8 cellular contexts compared by ENCODE assay signal in genomic region chr22:50327711-50328019, GRCh38. TPM values are rescaled to one million over a fixed set of nuclear protein-coding genes. Genes with fewer than 3 reads are reported as not detected.
DNase-seq lines count a peak whose midpoint lies in the region; ATAC-seq and TF ChIP-seq lines count a peak whose summit lies in the region.

No MANE protein-coding gene starts in this region.

- H3K27ac ChIP-seq in dorsolateral prefrontal cortex, result peak overlapping the region in 56 of 59 donors; percentile 31 to 97 (median 93)

- H3K27me3 Mint-ChIP-seq in natural killer cell treated with Interleukin-12 subunit alpha and Interleukin-12 subunit beta and Interleukin-15 and Interleukin-18, amount 100 ng/mL, for 72 hours, result no peaks in the 10 kb centered on the region

- intact Hi-C loops in dorsolateral prefrontal cortex (cut with DNase I), result loop anchor here (2.0 to 5.0 kb wide), 3 partner anchors 19 to 51 kb away; no protein-coding TSS in a partner anchor

- H3K4me3 Mint-ChIP-seq in natural killer cell treated with Interleukin-12 subunit alpha and Interleukin-12 subunit beta and Interleukin-15 and Interleukin-18, amount 100 ng/mL, for 72 hours, result peak overlapping the region; percentile 80

- H3K4me1 Mint-ChIP-seq in natural killer cell treated with Interleukin-12 subunit alpha and Interleukin-12 subunit beta and Interleukin-15 and Interleukin-18, amount 100 ng/mL, for 72 hours (ENCODE audit: low read depth in 2 of 2), result peaks cover 7 to 11% of the 10 kb centered on the region in 2 donors

- TF ChIP-seq CTCF in AG09309 (IDR thresholded peaks at IDR 0.05; ENCODE audit: control insufficient read depth, insufficient read depth, low read depth, low read length, missing control alignments) (no peak), LNCaP clone FGC (IDR thresholded peaks at IDR 0.05; ENCODE audit: control insufficient read depth, extremely low read depth, insufficient read depth) (no peak), dorsolateral prefrontal cortex (IDR thresholded peaks at IDR 0.05 in 54 of 56, conservative IDR thresholded peaks at IDR 0.05 in 2 of 56; ENCODE audit: low read depth in 1 of 56, partially characterized antibody in 56 of 56) (no peak)

- no peaks in the 10 kb centered on the region for H3K9me3 Mint-ChIP-seq in natural killer cell treated with Interleukin-12 subunit alpha and Interleukin-12 subunit beta and Interleukin-15 and Interleukin-18, amount 100 ng/mL, for 72 hours

- H3K27ac Mint-ChIP-seq in natural killer cell treated with Interleukin-12 subunit alpha and Interleukin-12 subunit beta and Interleukin-15 and Interleukin-18, amount 100 ng/mL, for 72 hours, result peak overlapping the region; percentile 37 to 54

- H3K27me3 ChIP-seq in dorsolateral prefrontal cortex, result no peaks in the 10 kb centered on the region

- H3K4me3 ChIP-seq in AG09309 (ENCODE audit: control insufficient read depth, low read depth, low read length), result peak overlapping the region; percentile 52
- H3K4me3 ChIP-seq in LNCaP clone FGC (ENCODE audit: low read depth, low read length), result peak overlapping the region; percentile 64
- peak overlapping the region; percentile 33 to 97 (median 87) for H3K4me3 ChIP-seq in dorsolateral prefrontal cortex

- no peaks in the 10 kb centered on the region for H3K36me3 Mint-ChIP-seq in natural killer cell treated with Interleukin-12 subunit alpha and Interleukin-12 subunit beta and Interleukin-15 and Interleukin-18, amount 100 ng/mL, for 72 hours

- no peak for ATAC-seq in natural killer cell treated with Interleukin-12 subunit alpha and Interleukin-12 subunit beta and Interleukin-15 and Interleukin-18, amount 100 ng/mL, for 72 hours
- ATAC-seq in HG02870 (IDR thresholded peaks at IDR 0.05; ENCODE audit: unreplicated experiment), result no peak

- no peak for DNase-seq in AG09309 (ENCODE audit: low read depth)
- no peak for DNase-seq in LNCaP clone FGC (ENCODE audit: low read depth)
- no peak for DNase-seq in dorsolateral prefrontal cortex
- DNase-seq in natural killer cell treated with Interleukin-12 subunit alpha and Interleukin-12 subunit beta and Interleukin-15 and Interleukin-18, amount 100 ng/mL, for 72 hours (ENCODE audit: low spot score), result no peak
- no peak for DNase-seq in DMS53 treated with DMSO at 0.1 percent for 48 hours (lab: John Stamatoyannopoulos, UW; ENCODE audit: unreplicated experiment)
- DNase-seq in iPS-NIHi7 (ENCODE audit: extremely low spot score), result no peak
- no peak for DNase-seq in GM19238 (ENCODE audit: insufficient read length, low spot score)

RNA-seq across cellular contexts. Expression of gene DENND6B, which starts 0.9 kb away (rescaled TPM):
- 10 to 100 TPM; 12.7 to 56.5 (median 38.0) TPM for total RNA-seq in dorsolateral prefrontal cortex
- 1 to 10 TPM; 2.2 TPM for total RNA-seq in natural killer cell treated with Interleukin-12 subunit alpha and Interleukin-12 subunit beta and Interleukin-15 and Interleukin-18, amount 100 ng/mL, for 72 hours

RNA-seq across cellular contexts. Expression of gene PPP6R2, which starts 15.5 kb away (rescaled TPM):
- 100 to 1,000 TPM in 10 of 120 experiments, 10 to 100 TPM in 110; 66.5 to 112 (median 82.2) TPM for total RNA-seq in dorsolateral prefrontal cortex
- total RNA-seq in natural killer cell treated with Interleukin-12 subunit alpha and Interleukin-12 subunit beta and Interleukin-15 and Interleukin-18, amount 100 ng/mL, for 72 hours, result 100 to 1,000 TPM in 1 of 2 donors, 10 to 100 TPM in 1; 61.1 to 100 TPM

RNA-seq across cellular contexts. Expression of gene PLXNB2, which starts 20.2 kb away (rescaled TPM):
- 100 to 1,000 TPM in 7 of 120 experiments, 10 to 100 TPM in 113; 45.2 to 131 (median 74.5) TPM for total RNA-seq in dorsolateral prefrontal cortex
- 1 to 10 TPM; 4.4 to 5.5 TPM for total RNA-seq in natural killer cell treated with Interleukin-12 subunit alpha and Interleukin-12 subunit beta and Interleukin-15 and Interleukin-18, amount 100 ng/mL, for 72 hours

RNA-seq across cellular contexts. Expression of gene MAPK11, which starts 57.5 kb away (rescaled TPM):
- total RNA-seq in dorsolateral prefrontal cortex, result 10 to 100 TPM; 25.8 to 78.7 (median 55.8) TPM
- 10 to 100 TPM; 10.2 to 15.1 TPM for total RNA-seq in natural killer cell treated with Interleukin-12 subunit alpha and Interleukin-12 subunit beta and Interleukin-15 and Interleukin-18, amount 100 ng/mL, for 72 hours

Comparison
In these comparisons a context has a peak if more than half of its experiments do, and no peak if none do; other contexts are left out.
1. RNA of gene DENND6B, which starts 0.9 kb away (total RNA-seq): 12.7 to 56.5 TPM in dorsolateral prefrontal cortex; 2.2 TPM in natural killer cell treated with Interleukin-12 subunit alpha and Interleukin-12 subunit beta and Interleukin-15 and Interleukin-18, amount 100 ng/mL, for 72 hours; every median in the first group is over 4 times any median in the second.
2. RNA of gene PLXNB2, which starts 20.2 kb away (total RNA-seq): 45.2 to 131 TPM in dorsolateral prefrontal cortex; 4.4 to 5.5 TPM in natural killer cell treated with Interleukin-12 subunit alpha and Interleukin-12 subunit beta and Interleukin-15 and Interleukin-18, amount 100 ng/mL, for 72 hours; every median in the first group is over 4 times any median in the second.
3. Peak in every context shown above with its lines, with median percentiles within 50 percentile points of each other: H3K4me3 ChIP-seq.